ENCODE assay signal across 23 cellular contexts in the genomic region with DNA sequence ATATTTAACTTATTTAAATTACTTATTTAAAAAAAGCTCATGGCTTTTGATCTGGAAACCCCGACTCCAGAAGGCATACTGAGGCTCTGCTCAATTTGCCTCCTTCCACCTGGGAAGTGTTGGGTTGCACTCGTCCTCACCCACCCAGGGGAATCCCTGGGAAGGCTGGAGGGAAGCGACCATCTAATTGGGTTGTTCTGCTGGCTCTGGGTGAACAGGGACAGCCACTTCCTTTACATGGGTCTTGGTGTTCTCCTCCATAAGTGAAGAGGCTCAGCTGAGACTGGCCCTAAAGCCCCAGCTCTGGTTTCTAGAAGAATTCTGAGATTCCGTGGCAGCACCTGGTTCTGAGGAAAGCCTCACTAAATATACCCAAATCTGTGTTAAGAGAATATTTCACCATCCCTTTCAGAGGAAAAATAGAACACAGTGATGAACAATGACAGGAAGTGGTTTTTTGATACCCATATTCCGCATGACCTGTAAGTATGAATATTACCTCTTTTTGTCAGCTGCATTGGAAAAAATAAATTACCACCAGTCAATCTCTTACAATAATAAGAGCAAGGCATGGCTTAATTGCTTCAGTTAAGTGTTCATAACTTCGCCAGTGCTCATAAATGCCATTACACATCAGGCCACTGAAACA.
"Had no signal": no experiment of that assay in that cellular context is flagged by ENCODE, and none has a peak within 500 bp of the region (broad histone marks: within the 10 kb centered on the region; RNA-seq: fewer than 3 reads in every experiment).

No MANE protein-coding gene starts in this region.

- H3K27ac Mint-ChIP-seq: activated CD4-positive, alpha-beta T cell treated with anti-CD3 and anti-CD28 coated beads, Interleukin-2, amount 10 ng/mL, durations not matched to agents 7 days and 5 days; nephron progenitor cell; stimulated activated effector memory CD8-positive, alpha-beta T cell treated with anti-CD3 and anti-CD28 coated beads, Interleukin-12 subunit alpha, Interleukin-12 subunit beta, amount 100 ng/mL, for 72 hours; T-cell; T-helper 2 cell treated with Interferon-gamma antibody and Interleukin-4, amounts not matched to agents 5 μg/mL and 100 μg/mL, for 36 hours; type B pancreatic cell had no signal

- H3K9me3 ChIP-seq: lower lobe of right lung, mucosa of descending colon, testis had no signal

- H3K27me3 ChIP-seq: foreskin keratinocyte, right lobe of liver, testis had no signal

- H3K4me3 Mint-ChIP-seq: activated CD4-positive, alpha-beta T cell treated with anti-CD3 and anti-CD28 coated beads, Interleukin-2, amount 10 ng/mL, durations not matched to agents 7 days and 5 days; nephron progenitor cell; stimulated activated effector memory CD8-positive, alpha-beta T cell treated with anti-CD3 and anti-CD28 coated beads, Interleukin-12 subunit alpha, Interleukin-12 subunit beta, amount 100 ng/mL, for 72 hours; T-cell; T-helper 2 cell treated with Interferon-gamma antibody and Interleukin-4, amounts not matched to agents 5 μg/mL and 100 μg/mL, for 36 hours; type B pancreatic cell had no signal

- H3K4me3 ChIP-seq: coronary artery, lower lobe of right lung, mucosa of descending colon, right lobe of liver, skin epidermis, testis had no signal

- H3K4me1 ChIP-seq: foreskin keratinocyte, lower lobe of right lung, parathyroid adenoma, right lobe of liver, testis had no signal

- ATAC-seq: activated CD4-positive, CD25-positive, alpha-beta regulatory T cell treated with anti-CD3 and anti-CD28 coated beads, Interleukin-2, amount 50 U/mL, for 24 hours; foreskin keratinocyte; left lobe of liver; lower lobe of right lung; mucosa of descending colon; right lobe of liver; stimulated activated effector memory CD8-positive, alpha-beta T cell treated with anti-CD3 and anti-CD28 coated beads, Interleukin-12 subunit alpha, Interleukin-12 subunit beta, amount 100 ng/mL, for 72 hours; T-cell had no signal

- DNase-seq: activated CD4-positive, alpha-beta T cell treated with anti-CD3 and anti-CD28 coated beads, Interleukin-2, amount 10 ng/mL, durations not matched to agents 7 days and 5 days; activated gamma-delta T cell; activated T-cell treated with anti-CD3 and anti-CD28 coated beads for 4 hours; cerebellar nuclear complex; foreskin keratinocyte; lower lobe of right lung; mesendoderm; mucosa of descending colon; nephron progenitor cell; right lobe of liver; stimulated activated CD4-positive, alpha-beta T cell treated with anti-CD3 and anti-CD28 coated beads, Interleukin-2, amount 100 ng/mL, for 24 hours; T-cell; testis had no signal

- H3K4me1 Mint-ChIP-seq: stimulated activated effector memory CD8-positive, alpha-beta T cell treated with anti-CD3 and anti-CD28 coated beads, Interleukin-12 subunit alpha, Interleukin-12 subunit beta, amount 100 ng/mL, for 72 hours had no signal

- H3K27ac ChIP-seq: coronary artery, epithelial cell of prostate, foreskin keratinocyte, lower lobe of right lung, parathyroid adenoma, right lobe of liver, skin epidermis, testis, VCaP had no signal

- H3K36me3 ChIP-seq: lower lobe of right lung, right lobe of liver had no signal
